In genomic region chrX:2696698-2697215, GRCh38 we compare ENCODE assay signal across 9 cellular contexts. TPM values are rescaled to one million over a fixed set of nuclear protein-coding genes. Genes with fewer than 3 reads are reported as not detected.
DNase-seq lines count a peak whose midpoint lies in the region; ATAC-seq, FAIRE-seq and TF ChIP-seq lines count a peak whose summit lies in the region.
"Had no signal": no experiment of that assay in that cellular context is flagged by ENCODE, and none has a peak within 500 bp of the region (broad histone marks: within the 10 kb centered on the region; RNA-seq: fewer than 3 reads in every experiment).

No MANE protein-coding gene starts in this region.

- ATAC-seq in HG02759 (IDR thresholded peaks at IDR 0.05; ENCODE audit: unreplicated experiment) = peak; percentile 86
- ATAC-seq: body of pancreas had no signal

- H2BK120ac ChIP-seq in neuronal stem cell (ENCODE audit: low read depth, low read length) = no peak overlapping the region

- H4K8ac ChIP-seq in neuronal stem cell (ENCODE audit: low read depth, low read length) = no peak overlapping the region

- intact Hi-C loops in colonic mucosa (cut with DNase I) = no loop called here

- WGBS in neuronal stem cell (ENCODE audit: extremely low coverage in 2 of 2, insufficient read length in 2 of 2, insufficient replicate concordance in 1 of 2), 2 donors = no CpG with 5 or more reads among the region's 8 CpGs

- H2BK15ac ChIP-seq in neuronal stem cell (ENCODE audit: low read length) = no peak overlapping the region

- no peak overlapping the region for H3K14ac ChIP-seq in neuronal stem cell (ENCODE audit: low read length)

- no peak overlapping the region for H3K4me3 ChIP-seq in colonic mucosa
- no peak overlapping the region for H3K4me3 ChIP-seq in neuronal stem cell (ENCODE audit: low read length in 2 of 2)
- no peak overlapping the region for H3K4me3 ChIP-seq in H7 (ENCODE audit: insufficient read depth, low read depth, low read length)
- H3K4me3 ChIP-seq: body of pancreas had no signal

- H3K36me3 ChIP-seq in colonic mucosa (no peaks in the 10 kb centered on the region), neuronal stem cell (replicated peaks in 1 of 2; ENCODE audit: control insufficient read depth in 2 of 2, insufficient read depth in 2 of 2, low read length in 2 of 2) (peaks cover 5 to 27% of the 10 kb centered on the region in 2 donors), H7 (replicated peaks; ENCODE audit: control insufficient read depth, insufficient read depth, low read length) (no peaks in the 10 kb centered on the region)

- no peak overlapping the region for H2AK5ac ChIP-seq in neuronal stem cell (ENCODE audit: low read depth, low read length)

- H3K4me2 ChIP-seq in neuronal stem cell (ENCODE audit: insufficient read depth, low read length, poor library complexity, severe bottlenecking) = no peak overlapping the region

- no peak for TF ChIP-seq CTCF in colonic mucosa (IDR thresholded peaks at IDR 0.05)

- H2AFZ ChIP-seq in neuronal stem cell (ENCODE audit: low read length) = no peak overlapping the region

- peak; percentile 57 for DNase-seq in GM18507 (ENCODE audit: extremely low spot score, insufficient read length, low read depth)
- peak; percentile 80 for DNase-seq in RPMI8226
- DNase-seq in colonic mucosa = no peak
- DNase-seq in neuronal stem cell (ENCODE audit: low spot score) = no peak
- no peak for DNase-seq in H7
- DNase-seq in iPS-NIHi7 (ENCODE audit: extremely low spot score) = no peak
- no peak for DNase-seq in NCI-H524 treated with DMSO at 0.1 percent for 48 hours (lab: John Stamatoyannopoulos, UW)

- FAIRE-seq in GM18507 (lab: Jason Lieb, UNC) = peak; percentile 93

- peak overlapping the region; percentile 8 for H3K23ac ChIP-seq in neuronal stem cell (ENCODE audit: low read depth, low read length, poor library complexity)

- H3K27ac ChIP-seq in colonic mucosa (peak overlapping the region; percentile 40), neuronal stem cell (replicated peaks; ENCODE audit: low read length) (no peak overlapping the region)

- no peaks in the 10 kb centered on the region for H3K9me3 ChIP-seq in colonic mucosa
- peaks cover 0 to 1% of the 10 kb centered on the region in 2 donors for H3K9me3 ChIP-seq in neuronal stem cell (replicated peaks in 1 of 2; ENCODE audit: control insufficient read depth in 2 of 2, insufficient read depth in 1 of 2, low read depth in 1 of 2, low read length in 2 of 2)
- H3K9me3 ChIP-seq: body of pancreas had no signal

- H3K79me1 ChIP-seq in neuronal stem cell (ENCODE audit: low read depth, low read length) = peaks cover 11% of the 10 kb centered on the region

- no peak overlapping the region for H3K18ac ChIP-seq in neuronal stem cell (ENCODE audit: low read length)

- H3K4me1 ChIP-seq in colonic mucosa (peaks cover 8% of the 10 kb centered on the region), neuronal stem cell (ENCODE audit: control insufficient read depth in 2 of 2, insufficient read depth in 1 of 2, low read depth in 1 of 2, low read length in 2 of 2) (peaks cover 3 to 12% of the 10 kb centered on the region in 2 donors)

- no peak overlapping the region for H3K9ac ChIP-seq in colonic mucosa (ENCODE audit: low read depth in 2 of 2, low read length in 2 of 2)
- no peak overlapping the region for H3K9ac ChIP-seq in neuronal stem cell (ENCODE audit: low read depth, low read length, poor library complexity)

- H3K4ac ChIP-seq in neuronal stem cell (ENCODE audit: low read length) = no peak overlapping the region

- no peaks in the 10 kb centered on the region for H3K27me3 ChIP-seq in colonic mucosa
- no peaks in the 10 kb centered on the region for H3K27me3 ChIP-seq in neuronal stem cell (ENCODE audit: control insufficient read depth in 3 of 3, insufficient read depth in 3 of 3, low read depth in 1 of 3, low read length in 3 of 3)
- peaks cover 21% of the 10 kb centered on the region for H3K27me3 ChIP-seq in H7 (ENCODE audit: control insufficient read depth, insufficient read depth, low read length)
- H3K27me3 ChIP-seq: body of pancreas had no signal

- H2BK5ac ChIP-seq in neuronal stem cell (ENCODE audit: low read length) = no peak overlapping the region

- H2BK12ac ChIP-seq in neuronal stem cell (ENCODE audit: low read length) = no peak overlapping the region

- no peak overlapping the region for H4K91ac ChIP-seq in neuronal stem cell (ENCODE audit: low read depth, low read length, poor library complexity)

RNA-seq across cellular contexts. Expression of gene CD99, which starts 5.7 kb away (rescaled TPM):
- 100 to 1,000 TPM; 168 to 202 TPM for total RNA-seq in colonic mucosa
- polyA plus RNA-seq in neuronal stem cell (2013, experiment 1 of 2) = 460 TPM
- 454 TPM for polyA plus RNA-seq in neuronal stem cell (2013, experiment 2 of 2)
- 112 and 125 TPM in 2 replicates for total RNA-seq in H7 (2014; rRNA removed; shearing (Covaris generic))

RNA-seq across cellular contexts. Expression of gene XG, which starts 55.1 kb away (rescaled TPM):
- total RNA-seq in colonic mucosa = under 1 TPM in 1 of 2 donors, not detected in 1; 0.50 TPM
- not detected for polyA plus RNA-seq in neuronal stem cell (2013, experiment 1 of 2)
- polyA plus RNA-seq in neuronal stem cell (2013, experiment 2 of 2) = 0.03 TPM
- total RNA-seq in H7 (2014; rRNA removed; shearing (Covaris generic)) = 0.17 and 0.67 TPM in 2 replicates

Comparison
In these comparisons a context has a peak if more than half of its experiments do, and no peak if none do; other contexts are left out.
1. DNase-seq: peak in GM18507 (single experiment) and RPMI8226 (single experiment); none in colonic mucosa (single experiment), neuronal stem cell (single experiment), H7 (single experiment), iPS-NIHi7 (single experiment) and NCI-H524 treated with DMSO at 0.1 percent for 48 hours (single experiment).